9 cellular contexts compared by ENCODE assay signal in genomic region chr12:54189198-54189539, GRCh38. TPM values are rescaled to one million over a fixed set of nuclear protein-coding genes. Genes with fewer than 3 reads are reported as not detected.
A peak's percentile ranks its signal among the peaks of the same experiment; 100 is the strongest.
DNase-seq lines count a peak whose midpoint lies in the region; ATAC-seq and TF ChIP-seq lines count a peak whose summit lies in the region.
"Had no signal": no experiment of that assay in that cellular context is flagged by ENCODE, and none has a peak within 500 bp of the region (broad histone marks: within the 10 kb centered on the region; RNA-seq: fewer than 3 reads in every experiment).

No MANE protein-coding gene starts in this region.

- ATAC-seq in GM21529 (IDR thresholded peaks at IDR 0.05; ENCODE audit: unreplicated experiment) = no peak

- peak overlapping the region; percentile 7 for H3K27ac Mint-ChIP-seq in activated CD4-positive, alpha-beta T cell treated with anti-CD3 and anti-CD28 coated beads, Interleukin-2, amount 10 ng/mL, durations not matched to agents 7 days and 5 days

- no peaks in the 10 kb centered on the region for H3K9me3 Mint-ChIP-seq in activated CD4-positive, alpha-beta T cell treated with anti-CD3 and anti-CD28 coated beads, Interleukin-2, amount 10 ng/mL, durations not matched to agents 7 days and 5 days

- peaks cover 17% of the 10 kb centered on the region for H3K79me2 ChIP-seq in hepatocyte

- DNase-seq in activated CD4-positive, alpha-beta T cell treated with anti-CD3 and anti-CD28 coated beads, Interleukin-2, amount 10 ng/mL, durations not matched to agents 7 days and 5 days = no peak
- no peak for DNase-seq in activated CD4-positive, alpha-beta T cell treated with anti-CD3 and anti-CD28 coated beads, Interleukin-2, amount 50 U/mL, for 1 hour
- DNase-seq in hepatocyte (ENCODE audit: low spot score) (no peak), stomach (no peak), SKM-1 (lab: John Stamatoyannopoulos, UW; ENCODE audit: unreplicated experiment) (no peak)
- DNase-seq in stimulated activated CD4-positive, alpha-beta T cell treated with anti-CD3 and anti-CD28 coated beads, Interleukin-4, amount 100 ng/mL, for 4 hours = no peak

- H3K36me3 ChIP-seq in hepatocyte (replicated peaks; ENCODE audit: insufficient read depth, low read depth) = no peaks in the 10 kb centered on the region
- peaks cover 0 to 13% (median 3%) of the 10 kb centered on the region in 4 donors for H3K36me3 ChIP-seq in stomach

- H3K27me3 ChIP-seq in hepatocyte (peaks cover 8% of the 10 kb centered on the region), stomach (peaks cover 0 to 25% (median 10%) of the 10 kb centered on the region in 3 donors)

- H3K9me3 ChIP-seq in hepatocyte (ENCODE audit: low read depth) (no peaks in the 10 kb centered on the region), stomach (no peaks in the 10 kb centered on the region)

- H3K27ac ChIP-seq in VCaP (peak overlapping the region; percentile 76; the same call in 1 of the 2 replicates), hepatocyte (no peak overlapping the region), stomach (peak overlapping the region in 3 of 5 donors; percentile 60 to 82 (median 78))
- H3K27ac ChIP-seq: epithelial cell of prostate had no signal

- peak overlapping the region; percentile 44 for H2AFZ ChIP-seq in hepatocyte

- H3K4me2 ChIP-seq in hepatocyte = peak overlapping the region; percentile 64

- H3K36me3 Mint-ChIP-seq in activated CD4-positive, alpha-beta T cell treated with anti-CD3 and anti-CD28 coated beads, Interleukin-2, amount 10 ng/mL, durations not matched to agents 7 days and 5 days (ENCODE audit: low read depth) = peaks cover 10% of the 10 kb centered on the region

- no peak for TF ChIP-seq POLR2A in stomach (IDR thresholded peaks at IDR 0.05)

- H3K4me1 ChIP-seq in hepatocyte (ENCODE audit: insufficient read depth) (peaks cover 6% of the 10 kb centered on the region), stomach (peaks cover 12 to 41% (median 29%) of the 10 kb centered on the region in 4 donors)

- no peaks in the 10 kb centered on the region for H4K20me1 ChIP-seq in hepatocyte (ENCODE audit: insufficient read depth, poor library complexity, severe bottlenecking)

- H3K4me3 Mint-ChIP-seq in activated CD4-positive, alpha-beta T cell treated with anti-CD3 and anti-CD28 coated beads, Interleukin-2, amount 10 ng/mL, durations not matched to agents 7 days and 5 days = peak overlapping the region; percentile 86

- H3K4me1 Mint-ChIP-seq in activated CD4-positive, alpha-beta T cell treated with anti-CD3 and anti-CD28 coated beads, Interleukin-2, amount 10 ng/mL, durations not matched to agents 7 days and 5 days = peaks cover 28% of the 10 kb centered on the region

- H3K4me3 ChIP-seq in hepatocyte (no peak overlapping the region), stomach (peak overlapping the region; percentile 71 to 84 (median 78))

- 24% methylated on average over 3 of the region's 3 CpGs for WGBS in hepatocyte (ENCODE audit: low lambda C conversion rate, missing lambda C conversion rate)
- 18 to 28% (median 20%) methylated on average over 3 of the region's 3 CpGs for WGBS in stomach, 5 donors

- POLR2A ChIA-PET in activated CD4-positive, alpha-beta T cell treated with anti-CD3 and anti-CD28 coated beads, Interleukin-2, amount 10 ng/mL, durations not matched to agents 7 days and 5 days (lab: Charles Lee) = no interaction called here

- H3K27me3 Mint-ChIP-seq in activated CD4-positive, alpha-beta T cell treated with anti-CD3 and anti-CD28 coated beads, Interleukin-2, amount 10 ng/mL, durations not matched to agents 7 days and 5 days = peaks cover 34% of the 10 kb centered on the region

- intact Hi-C loops in stomach (cut with DNase I; ENCODE audit: low total_unique reads) = no loop called here

- TF ChIP-seq CTCF in VCaP (conservative IDR thresholded peaks at IDR 0.05) = no peak
- TF ChIP-seq CTCF in hepatocyte (IDR thresholded peaks at IDR 0.05; ENCODE audit: poor library complexity) = no peak
- no peak for TF ChIP-seq CTCF in stomach (IDR thresholded peaks at IDR 0.05)

- no peaks in the 10 kb centered on the region for H3K9me2 ChIP-seq in hepatocyte (replicated peaks; ENCODE audit: insufficient read depth)

- TF ChIP-seq EP300 in stomach (IDR thresholded peaks at IDR 0.05) = no peak

- CTCF ChIA-PET in activated CD4-positive, alpha-beta T cell treated with anti-CD3 and anti-CD28 coated beads, Interleukin-2, amount 10 ng/mL, durations not matched to agents 7 days and 5 days (lab: Charles Lee) = interaction anchor here (0.6 to 4.9 kb wide), 10 partner anchors 10 to 189 kb away, joined by 3 to 33 read pairs (median 4); partner anchors contain the start of genes HOXC5 and HOXC6

RNA-seq across cellular contexts. Expression of gene SMUG1, which starts 0.4 kb away (rescaled TPM):
- total RNA-seq in activated CD4-positive, alpha-beta T cell treated with anti-CD3 and anti-CD28 coated beads, Interleukin-2, amount 10 ng/mL, durations not matched to agents 7 days and 5 days = 10 to 100 TPM; 24.3 to 27.8 TPM
- total RNA-seq in hepatocyte (54.3 and 59.1 TPM in 2 replicates), stomach (10 to 100 TPM; 15.4 to 79.4 (median 31.0) TPM)
- polyA plus RNA-seq in hepatocyte (70.3 and 77.9 TPM in 2 replicates), stomach (10 to 100 TPM; 34.0 to 71.3 (median 70.3) TPM)
